In genomic region chr9:133359420-133360175, GRCh38 we compare ENCODE assay signal across 6 cellular contexts. TPM values are rescaled to one million over a fixed set of nuclear protein-coding genes. Genes with fewer than 3 reads are reported as not detected.
DNase-seq lines count a peak whose midpoint lies in the region; ATAC-seq lines count a peak whose summit lies in the region.

No MANE protein-coding gene starts in this region.

- H3K36me3 Mint-ChIP-seq in stimulated activated naive CD8-positive, alpha-beta T cell treated with anti-CD3 and anti-CD28 coated beads, Interleukin-15, Interleukin-2, amounts not matched to agents 100 ng/mL and 50 ng/mL, for 24 hours (ENCODE audit: low read depth): peaks cover 44% of the 10 kb centered on the region

- no peak for DNase-seq in stimulated activated naive CD8-positive, alpha-beta T cell treated with anti-CD3 and anti-CD28 coated beads, Interleukin-15, Interleukin-2, amounts not matched to agents 100 U/mL and 50 U/mL, for 24 hours
- DNase-seq in cerebellum (ENCODE audit: low spot score) (peak; percentile 82), retina (no peak), AG08395 (ENCODE audit: low spot score) (no peak), NCI-H146 (lab: John Stamatoyannopoulos, UW) (no peak)

- H3K27ac Mint-ChIP-seq in stimulated activated naive CD8-positive, alpha-beta T cell treated with anti-CD3 and anti-CD28 coated beads, Interleukin-15, Interleukin-2, amounts not matched to agents 100 ng/mL and 50 ng/mL, for 24 hours: peak overlapping the region; percentile 72

- H3K4me1 Mint-ChIP-seq in stimulated activated naive CD8-positive, alpha-beta T cell treated with anti-CD3 and anti-CD28 coated beads, Interleukin-15, Interleukin-2, amounts not matched to agents 100 ng/mL and 50 ng/mL, for 24 hours (ENCODE audit: low read depth): peaks cover 53% of the 10 kb centered on the region

- H3K4me3 Mint-ChIP-seq in stimulated activated naive CD8-positive, alpha-beta T cell treated with anti-CD3 and anti-CD28 coated beads, Interleukin-15, Interleukin-2, amounts not matched to agents 100 ng/mL and 50 ng/mL, for 24 hours: no peak overlapping the region

- no peaks in the 10 kb centered on the region for H3K9me3 Mint-ChIP-seq in stimulated activated naive CD8-positive, alpha-beta T cell treated with anti-CD3 and anti-CD28 coated beads, Interleukin-15, Interleukin-2, amounts not matched to agents 100 ng/mL and 50 ng/mL, for 24 hours

- no peak for ATAC-seq in stimulated activated naive CD8-positive, alpha-beta T cell treated with anti-CD3 and anti-CD28 coated beads, Interleukin-15, Interleukin-2, amounts not matched to agents 100 U/mL and 50 U/mL, for 24 hours

- no peaks in the 10 kb centered on the region for H3K27me3 Mint-ChIP-seq in stimulated activated naive CD8-positive, alpha-beta T cell treated with anti-CD3 and anti-CD28 coated beads, Interleukin-15, Interleukin-2, amounts not matched to agents 100 ng/mL and 50 ng/mL, for 24 hours

RNA-seq across cellular contexts. Expression of gene SURF2, which starts 3.2 kb away (rescaled TPM):
- total RNA-seq in cerebellum: 11.0 TPM

RNA-seq across cellular contexts. Expression of gene SURF1, which starts 3.3 kb away (rescaled TPM):
- total RNA-seq in cerebellum: 5.1 TPM

RNA-seq across cellular contexts. Expression of gene RPL7A, which starts 11.6 kb away (rescaled TPM):
- 564 TPM for total RNA-seq in cerebellum

RNA-seq across cellular contexts. Expression of gene MED22, which starts 11.7 kb away (rescaled TPM):
- total RNA-seq in cerebellum: 22.0 TPM

RNA-seq across cellular contexts. Expression of gene SURF4, which starts 16.3 kb away (rescaled TPM):
- total RNA-seq in cerebellum: 64.6 TPM
